In the genomic region with DNA sequence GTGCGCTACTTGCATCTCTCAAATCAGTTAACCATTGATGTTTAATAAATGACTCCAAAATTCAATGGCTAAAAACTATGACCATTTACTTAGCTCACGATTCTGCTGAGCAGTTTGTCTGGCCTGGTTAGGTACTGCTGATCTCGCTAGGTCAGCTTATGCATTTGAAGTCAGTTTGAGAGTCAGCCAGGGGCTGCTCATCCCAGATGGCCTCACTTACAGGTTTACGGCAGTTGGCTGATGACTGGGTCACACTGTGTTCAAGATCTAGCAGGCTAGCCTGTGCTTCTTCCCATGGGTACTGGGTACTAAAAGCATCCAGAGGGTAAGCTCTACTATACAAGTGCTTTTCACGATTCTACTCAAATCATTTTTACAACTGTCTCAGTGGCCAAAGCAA, we compare ENCODE assay signal across 32 cellular contexts.
"Had no signal": no experiment of that assay in that cellular context is flagged by ENCODE, and none has a peak within 500 bp of the region (broad histone marks: within the 10 kb centered on the region; RNA-seq: fewer than 3 reads in every experiment).

No MANE protein-coding gene starts in this region.

- H3K4me1 ChIP-seq: colonic mucosa, gastrocnemius medialis, heart right ventricle, left lung, prostate gland, right atrium auricular region, suprapubic skin, transverse colon, upper lobe of right lung, vagina had no signal

- H3K36me3 ChIP-seq: colonic mucosa, gastrocnemius medialis, heart right ventricle, left lung, neural progenitor cell, prostate gland, right atrium auricular region, suprapubic skin, transverse colon, upper lobe of right lung, vagina had no signal

- H3K4me3 Mint-ChIP-seq: dendritic cell treated with granulocyte-macrophage colony-stimulating factor and Interleukin-4, amounts not matched to agents 40 ng/mL and 50 ng/mL, for 4 days; endodermal cell; naive thymus-derived CD4-positive, alpha-beta T cell; nephron; neural progenitor cell; stimulated activated naive CD8-positive, alpha-beta T cell treated with anti-CD3 and anti-CD28 coated beads, Interleukin-15, amount 100 ng/mL, for 72 hours had no signal

- H3K4me1 Mint-ChIP-seq: naive thymus-derived CD4-positive, alpha-beta T cell; nephron; stimulated activated naive CD8-positive, alpha-beta T cell treated with anti-CD3 and anti-CD28 coated beads, Interleukin-15, amount 100 ng/mL, for 72 hours had no signal

- H3K4me3 ChIP-seq: colonic mucosa, gastrocnemius medialis, heart right ventricle, left lung, neural progenitor cell, prostate gland, right atrium auricular region, smooth muscle cell, suprapubic skin, transverse colon, upper lobe of right lung, vagina had no signal

- H3K27ac Mint-ChIP-seq: dendritic cell treated with granulocyte-macrophage colony-stimulating factor and Interleukin-4, amounts not matched to agents 40 ng/mL and 50 ng/mL, for 4 days; endodermal cell; naive thymus-derived CD4-positive, alpha-beta T cell; nephron; neural progenitor cell; stimulated activated naive CD8-positive, alpha-beta T cell treated with anti-CD3 and anti-CD28 coated beads, Interleukin-15, amount 100 ng/mL, for 72 hours had no signal

- H3K36me3 Mint-ChIP-seq: naive thymus-derived CD4-positive, alpha-beta T cell; neural progenitor cell had no signal

- DNase-seq: colonic mucosa; effector CD8-positive, alpha-beta T cell; endodermal cell; foreskin fibroblast; gastrocnemius medialis; heart right ventricle; hypothalamus; left cardiac atrium; mammary epithelial cell; mesendoderm; midbrain; naive thymus-derived CD4-positive, alpha-beta T cell; stimulated activated CD4-positive, alpha-beta T cell treated with anti-CD3 and anti-CD28 coated beads, Interleukin-12 subunit alpha, Interleukin-12 subunit beta, amount 100 ng/mL, for 4 hours; stimulated activated CD4-positive, alpha-beta T cell treated with anti-CD3 and anti-CD28 coated beads, Interleukin-1b, Interleukin-23, amount 100 ng/mL, for 48 hours; stimulated activated CD4-positive, alpha-beta T cell treated with anti-CD3 and anti-CD28 coated beads, Interleukin-4, amount 100 ng/mL, for 1 hour; stimulated activated CD8-positive, alpha-beta memory T cell treated with anti-CD3 and anti-CD28 coated beads, Interleukin-4, amount 100 ng/mL, for 48 hours; stimulated activated naive CD4-positive, alpha-beta T cell; stimulated activated naive CD8-positive, alpha-beta T cell treated with anti-CD3 and anti-CD28 coated beads, Interleukin-15, amount 100 ng/mL, for 72 hours; transverse colon; upper lobe of right lung had no signal

- H3K27me3 ChIP-seq: colonic mucosa, gastrocnemius medialis, heart right ventricle, left lung, neural progenitor cell, right atrium auricular region, suprapubic skin, transverse colon, upper lobe of right lung, vagina had no signal

- H3K9me3 ChIP-seq: colonic mucosa, gastrocnemius medialis, heart right ventricle, left lung, prostate gland, right atrium auricular region, suprapubic skin, transverse colon, upper lobe of right lung, vagina had no signal

- H3K27ac ChIP-seq: colonic mucosa, epithelial cell of prostate, gastrocnemius medialis, heart right ventricle, left lung, neural progenitor cell, prostate gland, right atrium auricular region, suprapubic skin, transverse colon, upper lobe of right lung, vagina had no signal

- ATAC-seq: esophagus mucosa; gastrocnemius medialis; heart right ventricle; left cardiac atrium; left lung; naive thymus-derived CD4-positive, alpha-beta T cell; sciatic nerve; stimulated activated naive CD8-positive, alpha-beta T cell treated with anti-CD3 and anti-CD28 coated beads, Interleukin-15, amount 100 ng/mL, for 72 hours; upper lobe of right lung had no signal

- H3K9me3 Mint-ChIP-seq: endodermal cell, nephron, neural progenitor cell had no signal

- H3K27me3 Mint-ChIP-seq: dendritic cell treated with granulocyte-macrophage colony-stimulating factor and Interleukin-4, amounts not matched to agents 40 ng/mL and 50 ng/mL, for 4 days; stimulated activated naive CD8-positive, alpha-beta T cell treated with anti-CD3 and anti-CD28 coated beads, Interleukin-15, amount 100 ng/mL, for 72 hours had no signal
